ENCODE assay signal across 6 cellular contexts in the genomic region with DNA sequence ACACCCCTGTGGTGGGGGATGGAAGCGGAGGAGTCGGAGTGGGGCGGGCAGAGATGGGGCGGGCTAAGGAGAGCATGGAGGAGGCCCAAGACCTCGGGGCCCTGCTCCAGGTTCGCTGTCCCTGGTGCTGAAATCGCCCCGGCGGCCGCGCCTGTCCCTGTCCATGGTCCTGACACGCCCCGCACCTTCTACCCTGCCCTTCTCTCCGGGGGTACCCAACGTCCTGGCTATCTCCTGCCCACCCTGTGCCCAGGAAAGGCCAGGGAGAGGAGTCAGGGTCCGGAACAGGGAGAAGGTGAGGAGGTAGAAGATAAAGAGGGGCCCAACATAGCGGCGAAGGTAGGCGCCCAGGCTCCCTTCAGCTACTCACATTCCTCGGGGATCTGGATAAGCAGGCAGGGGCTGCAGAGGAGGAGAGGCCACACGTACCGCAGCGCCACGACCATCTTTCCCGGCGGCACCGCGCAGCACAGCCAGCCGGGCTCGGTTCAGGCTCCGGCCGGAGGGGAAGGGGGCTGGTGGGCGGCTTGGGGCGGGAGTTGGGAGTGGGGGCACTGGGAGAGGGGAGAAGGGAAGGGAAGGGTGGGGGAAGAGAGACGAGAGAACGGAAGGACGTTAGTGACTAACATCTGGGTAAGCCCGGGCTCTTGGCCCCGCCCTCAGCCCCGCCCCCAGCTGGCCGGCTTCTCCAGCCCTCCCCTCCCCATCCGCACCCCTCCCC. TPM values are rescaled to one million over a fixed set of nuclear protein-coding genes. Genes with fewer than 3 reads are reported as not detected.
DNase-seq lines count a peak whose midpoint lies in the region; ATAC-seq and TF ChIP-seq lines count a peak whose summit lies in the region.

No MANE protein-coding gene starts in this region.

- ATAC-seq in WTC11 (peak; percentile 61), GM19023 (IDR thresholded peaks at IDR 0.05; ENCODE audit: unreplicated experiment) (no peak)
- no peak for ATAC-seq in stimulated activated memory B cell treated with anti-CD40 and anti-IgM and Interleukin-4, amounts not matched to agents 10 μg/mL and 1 μg/mL and 100 μg/mL, for 72 hours

- H3K36me3 Mint-ChIP-seq in WTC11: no peaks in the 10 kb centered on the region
- H3K36me3 Mint-ChIP-seq in stimulated activated memory B cell treated with anti-CD40 and anti-IgM and Interleukin-4, amounts not matched to agents 10 μg/mL and 1 μg/mL and 100 μg/mL, for 72 hours: peaks cover 22% of the 10 kb centered on the region

- H3K27me3 ChIP-seq in fibroblast of lung (ENCODE audit: control insufficient read depth, insufficient read depth, low read length): no peaks in the 10 kb centered on the region

- no peak overlapping the region for H2AFZ ChIP-seq in fibroblast of lung (ENCODE audit: low read length)

- DNase-seq in GM20000 (ENCODE audit: low spot score) (peak; percentile 79), WTC11 (ENCODE audit: low spot score) (peak; percentile 77), fibroblast of lung (ENCODE audit: low read depth in 2 of 2) (peak; percentile 8 to 11)
- DNase-seq in stimulated activated CD4-positive, alpha-beta T cell treated with anti-CD3 and anti-CD28 coated beads, Interleukin-15, amount 100 ng/mL, for 24 hours: peak; percentile 62

- CTCF ChIA-PET in WTC11 (lab: Charles Lee): interaction anchor here (0.6 to 1.5 kb wide), 3 partner anchors 12 to 188 kb away, joined by 3 read pairs; no protein-coding TSS in a partner anchor

- no peaks in the 10 kb centered on the region for H3K9me3 ChIP-seq in fibroblast of lung (ENCODE audit: control insufficient read depth, insufficient read depth, low read depth, low read length)

- H3K27me3 Mint-ChIP-seq in WTC11 (ENCODE audit: low read depth): no peaks in the 10 kb centered on the region; the same call in 1 of the 2 replicates
- peaks cover 39% of the 10 kb centered on the region for H3K27me3 Mint-ChIP-seq in stimulated activated memory B cell treated with anti-CD40 and anti-IgM and Interleukin-4, amounts not matched to agents 10 μg/mL and 1 μg/mL and 100 μg/mL, for 72 hours

- H4K20me1 ChIP-seq in fibroblast of lung (ENCODE audit: control insufficient read depth, extremely low read depth, insufficient read depth, low read length): no peaks in the 10 kb centered on the region

- H3K4me1 ChIP-seq in fibroblast of lung (ENCODE audit: control insufficient read depth, extremely low read depth, insufficient read depth, low read length): no peaks in the 10 kb centered on the region

- H3K4me3 ChIP-seq in fibroblast of lung (replicated peaks in 1 of 4; ENCODE audit: control extremely low read depth in 1 of 4, insufficient read depth in 1 of 4, low read depth in 3 of 4, low read length in 4 of 4): no peak overlapping the region

- no peak overlapping the region for H3K9ac ChIP-seq in fibroblast of lung (ENCODE audit: insufficient read depth, low read length)

- H3K27ac ChIP-seq in fibroblast of lung (ENCODE audit: insufficient read depth, low read length): no peak overlapping the region

- TF ChIP-seq CTCF in GM20000 (IDR thresholded peaks at IDR 0.05; ENCODE audit: extremely low read depth, missing control alignments) (no peak), WTC11 (IDR thresholded peaks at IDR 0.05) (no peak), fibroblast of lung (conservative IDR thresholded peaks at IDR 0.05 in 1 of 2, IDR thresholded peaks at IDR 0.05 in 1 of 2; ENCODE audit: low read depth in 1 of 2, low read length in 2 of 2) (no peak)

- POLR2A ChIA-PET in WTC11 (lab: Charles Lee): interaction anchor here (0.6 to 1.0 kb wide), 3 partner anchors 51 to 88 kb away, joined by 3 to 4 read pairs (median 3); a partner anchor contains a TSS

- no peak overlapping the region for H3K4me2 ChIP-seq in fibroblast of lung (ENCODE audit: extremely low read depth, insufficient read depth, low read length)

- peaks cover 41% of the 10 kb centered on the region for H3K4me1 Mint-ChIP-seq in WTC11
- peaks cover 22% of the 10 kb centered on the region for H3K4me1 Mint-ChIP-seq in stimulated activated memory B cell treated with anti-CD40 and anti-IgM and Interleukin-4, amounts not matched to agents 10 μg/mL and 1 μg/mL and 100 μg/mL, for 72 hours

- no peaks in the 10 kb centered on the region for H3K79me2 ChIP-seq in fibroblast of lung (ENCODE audit: control insufficient read depth, insufficient read depth, low read length)

- H3K27ac Mint-ChIP-seq in WTC11: no peak overlapping the region
- H3K27ac Mint-ChIP-seq in stimulated activated memory B cell treated with anti-CD40 and anti-IgM and Interleukin-4, amounts not matched to agents 10 μg/mL and 1 μg/mL and 100 μg/mL, for 72 hours: no peak overlapping the region

- H3K9me3 Mint-ChIP-seq in WTC11: no peaks in the 10 kb centered on the region
- H3K9me3 Mint-ChIP-seq in stimulated activated memory B cell treated with anti-CD40 and anti-IgM and Interleukin-4, amounts not matched to agents 10 μg/mL and 1 μg/mL and 100 μg/mL, for 72 hours: no peaks in the 10 kb centered on the region

- H3K4me3 Mint-ChIP-seq in WTC11: peak overlapping the region; percentile 33; the same call in 1 of the 2 replicates
- no peak overlapping the region for H3K4me3 Mint-ChIP-seq in stimulated activated memory B cell treated with anti-CD40 and anti-IgM and Interleukin-4, amounts not matched to agents 10 μg/mL and 1 μg/mL and 100 μg/mL, for 72 hours

- no peaks in the 10 kb centered on the region for H3K36me3 ChIP-seq in fibroblast of lung (ENCODE audit: control insufficient read depth, insufficient read depth, low read length)

TF ChIP-seq in WTC11, 78 proteins besides CTCF, POLR2A, EP300 and RAD21 (continues in another document):
- no peak; the same call in 1 of the 2 replicates for TF ChIP-seq EMX1 (CRISPR knock-in tag; IDR thresholded peaks at IDR 0.05)
- no peak for TF ChIP-seq NFATC4 (CRISPR knock-in tag; IDR thresholded peaks at IDR 0.05)
- peak; percentile 92; the same call in 1 of the 2 replicates for TF ChIP-seq ZNF138 (CRISPR knock-in tag; conservative IDR thresholded peaks at IDR 0.05)
- TF ChIP-seq, protein P1, sequence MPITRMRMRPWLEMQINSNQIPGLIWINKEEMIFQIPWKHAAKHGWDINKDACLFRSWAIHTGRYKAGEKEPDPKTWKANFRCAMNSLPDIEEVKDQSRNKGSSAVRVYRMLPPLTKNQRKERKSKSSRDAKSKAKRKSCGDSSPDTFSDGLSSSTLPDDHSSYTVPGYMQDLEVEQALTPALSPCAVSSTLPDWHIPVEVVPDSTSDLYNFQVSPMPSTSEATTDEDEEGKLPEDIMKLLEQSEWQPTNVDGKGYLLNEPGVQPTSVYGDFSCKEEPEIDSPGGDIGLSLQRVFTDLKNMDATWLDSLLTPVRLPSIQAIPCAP (CRISPR knock-in tag; IDR thresholded peaks at IDR 0.05): peak; percentile 98
- TF ChIP-seq, protein P2, sequence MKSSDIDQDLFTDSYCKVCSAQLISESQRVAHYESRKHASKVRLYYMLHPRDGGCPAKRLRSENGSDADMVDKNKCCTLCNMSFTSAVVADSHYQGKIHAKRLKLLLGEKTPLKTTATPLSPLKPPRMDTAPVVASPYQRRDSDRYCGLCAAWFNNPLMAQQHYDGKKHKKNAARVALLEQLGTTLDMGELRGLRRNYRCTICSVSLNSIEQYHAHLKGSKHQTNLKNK (CRISPR knock-in tag; IDR thresholded peaks at IDR 0.05): no peak
- TF ChIP-seq CREB1 (CRISPR knock-in tag; IDR thresholded peaks at IDR 0.05): peak; percentile 97
- no peak for TF ChIP-seq GRHL2 (CRISPR knock-in tag; IDR thresholded peaks at IDR 0.05; ENCODE audit: insufficient replicate concordance, severe bottlenecking)
- peak; percentile 75; the same call in 1 of the 2 replicates for TF ChIP-seq ZNF263 (CRISPR knock-in tag; IDR thresholded peaks at IDR 0.05; ENCODE audit: low read depth)

RNA-seq across cellular contexts. Expression of a gene that starts 10.4 kb away (rescaled TPM):
- total RNA-seq in WTC11 (2021) (40.2 to 55.2 TPM (median 49.4 TPM) in 3 replicates), fibroblast of lung (under 0.01 and 0.99 TPM in 2 replicates)
- 1.2 and 1.7 TPM in 2 replicates for polyA plus RNA-seq in fibroblast of lung
- polyA plus RNA-seq in fibroblast of lung (2012): 2.9 and 3.8 TPM in 2 replicates
- polyA minus RNA-seq in fibroblast of lung (ENCODE audit: low replicate concordance): 4.1 and 10.8 TPM in 2 replicates

RNA-seq across cellular contexts. Expression of a gene that starts 28.9 kb away (rescaled TPM):
- total RNA-seq in WTC11 (2021): 0.11 TPM in 1 of 3 replicates, not detected in the others
- total RNA-seq in fibroblast of lung: not detected in 2 replicates
- not detected in 2 replicates for polyA plus RNA-seq in fibroblast of lung
- not detected in 2 replicates for polyA plus RNA-seq in fibroblast of lung (2012)
- polyA minus RNA-seq in fibroblast of lung (ENCODE audit: low replicate concordance): not detected in 2 replicates

RNA-seq across cellular contexts. Expression of a gene that starts 45.2 kb away (rescaled TPM):
- total RNA-seq in WTC11 (2021) (120 to 175 TPM (median 161 TPM) in 3 replicates), fibroblast of lung (under 0.01 and 0.26 TPM in 2 replicates)
- polyA plus RNA-seq in fibroblast of lung: 0.01 and 0.10 TPM in 2 replicates
- polyA plus RNA-seq in fibroblast of lung (2012): 0.05 and 0.09 TPM in 2 replicates
- polyA minus RNA-seq in fibroblast of lung (ENCODE audit: low replicate concordance): 0.19 TPM in 1 of 2 replicates, not detected in the other

RNA-seq across cellular contexts. Expression of a gene that starts 50.5 kb away (rescaled TPM):
- total RNA-seq in WTC11 (2021) (52.1 to 66.9 TPM (median 65.3 TPM) in 3 replicates), fibroblast of lung (1.3 and 1.5 TPM in 2 replicates)
- polyA plus RNA-seq in fibroblast of lung: 0.12 and 0.51 TPM in 2 replicates
- polyA plus RNA-seq in fibroblast of lung (2012): 0.43 and 0.71 TPM in 2 replicates
- polyA minus RNA-seq in fibroblast of lung (ENCODE audit: low replicate concordance): 1.5 and 12.4 TPM in 2 replicates

RNA-seq across cellular contexts. Expression of a gene that starts 59.3 kb away (rescaled TPM):
- total RNA-seq in WTC11 (2021) (97.1 to 107 TPM (median 101 TPM) in 3 replicates), fibroblast of lung (31.6 and 37.0 TPM in 2 replicates)
- polyA plus RNA-seq in fibroblast of lung: 66.2 and 115 TPM in 2 replicates
- 91.6 and 161 TPM in 2 replicates for polyA plus RNA-seq in fibroblast of lung (2012)
- polyA minus RNA-seq in fibroblast of lung (ENCODE audit: low replicate concordance): 84.9 and 137 TPM in 2 replicates

Comparison
In these comparisons a context has a peak if more than half of its experiments do, and no peak if none do; other contexts are left out.
1. DNase-seq: peak in every context shown above with its lines; median percentile 79 in GM20000; 77 in WTC11; 62 in stimulated activated CD4-positive, alpha-beta T cell treated with anti-CD3 and anti-CD28 coated beads, Interleukin-15, amount 100 ng/mL, for 24 hours; 10 in fibroblast of lung.
2. RNA of a gene that starts 10.4 kb away (total RNA-seq): 40.2 to 55.2 TPM in WTC11; under 0.01 to 0.99 TPM in fibroblast of lung; every median in the first group is over 10 times any median in the second.
3. RNA of a gene that starts 45.2 kb away (total RNA-seq): 120 to 175 TPM in WTC11; under 0.01 to 0.26 TPM in fibroblast of lung; every median in the first group is over 10 times any median in the second.